In genomic region chr11:14454861-14455632, GRCh38 we compare ENCODE assay signal across 8 cellular contexts. TPM values are rescaled to one million over a fixed set of nuclear protein-coding genes. Genes with fewer than 3 reads are reported as not detected.
DNase-seq lines count a peak whose midpoint lies in the region; ATAC-seq, FAIRE-seq and TF ChIP-seq lines count a peak whose summit lies in the region.

No MANE protein-coding gene starts in this region.

- H3K36me3 ChIP-seq in mesodermal cell (ENCODE audit: control insufficient read depth, insufficient read depth, low read length), result peaks cover 75% of the 10 kb centered on the region

- peaks cover 4% of the 10 kb centered on the region for H3K9me3 ChIP-seq in mesodermal cell (ENCODE audit: control insufficient read depth, low read length)

- DNase-seq in natural killer cell (no peak), NOMO-1 treated with DMSO at 0.1 percent for 48 hours (lab: John Stamatoyannopoulos, UW; ENCODE audit: unreplicated experiment) (peak; percentile 13), NCI-H524 (lab: John Stamatoyannopoulos, UW) (no peak), posterior cingulate gyrus (no peak)
- no peak for DNase-seq in natural killer cell treated with Interleukin-12 subunit alpha and Interleukin-12 subunit beta and Interleukin-15 and Interleukin-18, amount 100 ng/mL, for 72 hours (ENCODE audit: low spot score)

- H3K9me3 Mint-ChIP-seq in natural killer cell, result no peaks in the 10 kb centered on the region
- no peaks in the 10 kb centered on the region for H3K9me3 Mint-ChIP-seq in natural killer cell treated with Interleukin-12 subunit alpha and Interleukin-12 subunit beta and Interleukin-15 and Interleukin-18, amount 100 ng/mL, for 72 hours

- peak; percentile 79 for FAIRE-seq in endometrium (lab: Jason Lieb, UNC)

- 87 to 100% methylated on average over 2 to 4 of the region's 7 CpGs for WGBS in mesodermal cell (ENCODE audit: insufficient coverage in 2 of 2), 2 experiments

- peak overlapping the region; percentile 52 for H3K27ac ChIP-seq in mesodermal cell (ENCODE audit: low read depth, low read length, severe bottlenecking)

- no peaks in the 10 kb centered on the region for H3K36me3 Mint-ChIP-seq in natural killer cell
- H3K36me3 Mint-ChIP-seq in natural killer cell treated with Interleukin-12 subunit alpha and Interleukin-12 subunit beta and Interleukin-15 and Interleukin-18, amount 100 ng/mL, for 72 hours, result peaks cover 4% of the 10 kb centered on the region

- intact Hi-C loops in natural killer cell (cut with micrococcal nuclease) (loop anchor here (1.0 kb wide), 1 partner anchor 155 kb away; no protein-coding TSS in a partner anchor), posterior cingulate gyrus (cut with DNase I) (loop anchor here (1.0 kb wide), 1 partner anchor 155 kb away; no protein-coding TSS in a partner anchor)

- H3K27me3 Mint-ChIP-seq in natural killer cell (ENCODE audit: low read depth in 2 of 2), result no peaks in the 10 kb centered on the region
- no peaks in the 10 kb centered on the region for H3K27me3 Mint-ChIP-seq in natural killer cell treated with Interleukin-12 subunit alpha and Interleukin-12 subunit beta and Interleukin-15 and Interleukin-18, amount 100 ng/mL, for 72 hours

- H3K4me1 Mint-ChIP-seq in natural killer cell, result peaks cover 14 to 17% of the 10 kb centered on the region in 2 donors
- peaks cover 5 to 6% of the 10 kb centered on the region in 2 donors for H3K4me1 Mint-ChIP-seq in natural killer cell treated with Interleukin-12 subunit alpha and Interleukin-12 subunit beta and Interleukin-15 and Interleukin-18, amount 100 ng/mL, for 72 hours (ENCODE audit: low read depth in 2 of 2)

- no peak overlapping the region for H3K27ac Mint-ChIP-seq in natural killer cell
- no peak overlapping the region for H3K27ac Mint-ChIP-seq in natural killer cell treated with Interleukin-12 subunit alpha and Interleukin-12 subunit beta and Interleukin-15 and Interleukin-18, amount 100 ng/mL, for 72 hours

- no peak overlapping the region for H3K4me3 ChIP-seq in mesodermal cell (ENCODE audit: extremely low read depth, insufficient read depth, low read length, poor library complexity, severe bottlenecking)

- TF ChIP-seq CTCF in natural killer cell (IDR thresholded peaks at IDR 0.05), result peak; percentile 79

- ATAC-seq in natural killer cell (peak; percentile 49 to 67 (median 58)), HG03139 (IDR thresholded peaks at IDR 0.05; ENCODE audit: unreplicated experiment) (no peak)
- ATAC-seq in natural killer cell treated with Interleukin-12 subunit alpha and Interleukin-12 subunit beta and Interleukin-15 and Interleukin-18, amount 100 ng/mL, for 72 hours, result no peak

- H3K4me3 Mint-ChIP-seq in natural killer cell, result no peak overlapping the region
- no peak overlapping the region for H3K4me3 Mint-ChIP-seq in natural killer cell treated with Interleukin-12 subunit alpha and Interleukin-12 subunit beta and Interleukin-15 and Interleukin-18, amount 100 ng/mL, for 72 hours

- no peaks in the 10 kb centered on the region for H3K4me1 ChIP-seq in mesodermal cell (ENCODE audit: control insufficient read depth, insufficient read depth, low read length, poor library complexity, severe bottlenecking)

RNA-seq across cellular contexts. Expression of gene COPB1, which starts 44.6 kb away (rescaled TPM):
- 10 to 100 TPM; 77.1 to 83.8 (median 80.4) TPM for total RNA-seq in natural killer cell
- total RNA-seq in natural killer cell treated with Interleukin-12 subunit alpha and Interleukin-12 subunit beta and Interleukin-15 and Interleukin-18, amount 100 ng/mL, for 72 hours, result 100 to 1,000 TPM in 1 of 2 donors, 10 to 100 TPM in 1; 88.4 to 107 TPM
- 211 TPM for polyA plus RNA-seq in mesodermal cell (2013, experiment 1 of 2)
- polyA plus RNA-seq in mesodermal cell (2013, experiment 2 of 2), result 217 TPM

Comparison
In these comparisons a context has a peak if more than half of its experiments do, and no peak if none do; other contexts are left out.
1. ATAC-seq: peak in natural killer cell (3 of 3); none in natural killer cell treated with Interleukin-12 subunit alpha and Interleukin-12 subunit beta and Interleukin-15 and Interleukin-18, amount 100 ng/mL, for 72 hours (0 of 2) and HG03139 (single experiment).